In genomic region chr3:177190701-177191100, GRCh38 we compare ENCODE assay signal across 11 cellular contexts. TPM values are rescaled to one million over a fixed set of nuclear protein-coding genes. Genes with fewer than 3 reads are reported as not detected.
DNase-seq lines count a peak whose midpoint lies in the region; ATAC-seq and TF ChIP-seq lines count a peak whose summit lies in the region.
"Had no signal": no experiment of that assay in that cellular context is flagged by ENCODE, and none has a peak within 500 bp of the region (broad histone marks: within the 10 kb centered on the region; RNA-seq: fewer than 3 reads in every experiment).

No MANE protein-coding gene starts in this region.

- POLR2A ChIA-PET in CD4-positive, alpha-beta T cell (lab: Charles Lee), result no interaction called here

- no peak for TF ChIP-seq POLR2A in NB4 (IDR thresholded peaks at IDR 0.05; ENCODE audit: extremely low read depth, insufficient read length)

- H3K9ac ChIP-seq in neural cell (ENCODE audit: low read length), result no peak overlapping the region

- no peaks in the 10 kb centered on the region for H3K9me3 Mint-ChIP-seq in CD4-positive, alpha-beta T cell
- H3K9me3 Mint-ChIP-seq in effector memory CD8-positive, alpha-beta T cell, result no peaks in the 10 kb centered on the region

- no peaks in the 10 kb centered on the region for H3K27me3 ChIP-seq in CD4-positive, alpha-beta T cell (ENCODE audit: control insufficient read depth, insufficient read depth, low read length)
- H3K27me3 ChIP-seq in neural cell (ENCODE audit: insufficient read depth, low read depth, low read length), result no peaks in the 10 kb centered on the region

- CTCF ChIA-PET in CD4-positive, alpha-beta T cell (lab: Charles Lee), result no interaction called here

- H3K4me3 Mint-ChIP-seq in CD4-positive, alpha-beta T cell, result peak overlapping the region; percentile 52
- peak overlapping the region in 1 of 2 donors; percentile 0 for H3K4me3 Mint-ChIP-seq in effector memory CD8-positive, alpha-beta T cell

- H3K4me3 ChIP-seq in NB4 (ENCODE audit: low read depth, low read length) (peak overlapping the region; percentile 13), neural cell (ENCODE audit: low read length) (peak overlapping the region; percentile 33)

- peaks cover 83% of the 10 kb centered on the region for H3K79me2 ChIP-seq in neural cell (replicated peaks; ENCODE audit: insufficient read depth, low read length)

- H3K27ac ChIP-seq in CD4-positive, alpha-beta T cell (ENCODE audit: low read depth, low read length), result no peak overlapping the region
- peak overlapping the region; percentile 67 for H3K27ac ChIP-seq in neural cell (ENCODE audit: low read length)

- peak overlapping the region; percentile 74 for H3K27ac Mint-ChIP-seq in CD4-positive, alpha-beta T cell
- peak overlapping the region; percentile 2 to 6 for H3K27ac Mint-ChIP-seq in effector memory CD8-positive, alpha-beta T cell

- no peaks in the 10 kb centered on the region for H3K9me3 ChIP-seq in CD4-positive, alpha-beta T cell (ENCODE audit: control insufficient read depth, low read length)
- H3K9me3 ChIP-seq in neural cell (ENCODE audit: low read length), result no peaks in the 10 kb centered on the region

- peak overlapping the region; percentile 10 for H3K4me2 ChIP-seq in neural cell (ENCODE audit: low read length)

- no peak for TF ChIP-seq EP300 in neural cell (conservative IDR thresholded peaks at IDR 0.05; ENCODE audit: poor library complexity, severe bottlenecking)

- no peak for ATAC-seq in CD4-positive, alpha-beta T cell (ENCODE audit: poor library complexity)
- no peak for ATAC-seq in effector memory CD8-positive, alpha-beta T cell (replicated peaks)
- ATAC-seq in GM21737 (IDR thresholded peaks at IDR 0.05; ENCODE audit: unreplicated experiment) (no peak), GM21528 (IDR thresholded peaks at IDR 0.05; ENCODE audit: low FRiP score, unreplicated experiment) (no peak)

- no peak for TF ChIP-seq RAD21 in neural cell (conservative IDR thresholded peaks at IDR 0.05)

- H3K4me1 Mint-ChIP-seq in CD4-positive, alpha-beta T cell (ENCODE audit: low read depth), result peaks cover 77% of the 10 kb centered on the region
- peaks cover 53 to 74% of the 10 kb centered on the region in 2 donors for H3K4me1 Mint-ChIP-seq in effector memory CD8-positive, alpha-beta T cell (ENCODE audit: low read depth in 2 of 2)

- no peaks in the 10 kb centered on the region for H3K27me3 Mint-ChIP-seq in CD4-positive, alpha-beta T cell
- H3K27me3 Mint-ChIP-seq in effector memory CD8-positive, alpha-beta T cell, result no peaks in the 10 kb centered on the region

- H2AFZ ChIP-seq in neural cell (ENCODE audit: low read depth, low read length), result no peak overlapping the region

- intact Hi-C loops in CD4-positive, alpha-beta T cell (cut with DNase I, micrococcal nuclease), result loop anchor here in 1 of 2 experiments (5.0 kb wide), 1 partner anchor 33 kb away; no protein-coding TSS in a partner anchor

- H3K36me3 Mint-ChIP-seq in CD4-positive, alpha-beta T cell (ENCODE audit: low read depth), result peaks cover 24% of the 10 kb centered on the region
- peaks cover 11% of the 10 kb centered on the region for H3K36me3 Mint-ChIP-seq in effector memory CD8-positive, alpha-beta T cell (ENCODE audit: insufficient read depth)

- no peaks in the 10 kb centered on the region for H3K9me2 ChIP-seq in neural cell (ENCODE audit: insufficient read depth, low read length)

- no peaks in the 10 kb centered on the region for H3K36me3 ChIP-seq in neural cell (ENCODE audit: insufficient read depth, low read length)

- no peak for TF ChIP-seq CTCF in CD4-positive, alpha-beta T cell (IDR thresholded peaks at IDR 0.05)
- TF ChIP-seq CTCF in NB4 (IDR thresholded peaks at IDR 0.05; ENCODE audit: low read depth, low read length), result no peak
- TF ChIP-seq CTCF in neural cell (IDR thresholded peaks at IDR 0.05; ENCODE audit: poor library complexity, severe bottlenecking), result no peak

- H4K20me1 ChIP-seq in neural cell (ENCODE audit: insufficient read depth), result no peaks in the 10 kb centered on the region

- no peak for DNase-seq in CD4-positive, alpha-beta T cell
- DNase-seq in NB4 (ENCODE audit: low read depth) (no peak), T1000 (lab: John Stamatoyannopoulos, UW) (no peak), DMS53 treated with DMSO at 0.1 percent for 48 hours (lab: John Stamatoyannopoulos, UW; ENCODE audit: unreplicated experiment) (no peak)
- no peak for DNase-seq in effector memory CD8-positive, alpha-beta T cell
- DNase-seq: activated CD4-positive, CD25-positive, alpha-beta regulatory T cell treated with anti-CD3 and anti-CD28 coated beads, Interleukin-2, amount 50 U/mL, for 72 hours; EL; left cardiac atrium had no signal

- H3F3A ChIP-seq in neural cell (ENCODE audit: insufficient read depth, low read length, poor library complexity, severe bottlenecking), result no peaks in the 10 kb centered on the region

TF ChIP-seq in neural cell, 6 proteins besides CTCF, POLR2A, EP300 and RAD21:
- TF ChIP-seq EZH2 (IDR thresholded peaks at IDR 0.05; ENCODE audit: borderline replicate concordance, insufficient read depth, low read length, poor library complexity, severe bottlenecking) (no peak), SMC3 (conservative IDR thresholded peaks at IDR 0.05; ENCODE audit: poor library complexity) (no peak), MXI1 (conservative IDR thresholded peaks at IDR 0.05; ENCODE audit: poor library complexity, severe bottlenecking) (no peak), POLR2AphosphoS5 (IDR thresholded peaks at IDR 0.05) (no peak), TAF1 (IDR thresholded peaks at IDR 0.05; ENCODE audit: low read depth) (no peak)
- TF ChIP-seq, protein P1, sequence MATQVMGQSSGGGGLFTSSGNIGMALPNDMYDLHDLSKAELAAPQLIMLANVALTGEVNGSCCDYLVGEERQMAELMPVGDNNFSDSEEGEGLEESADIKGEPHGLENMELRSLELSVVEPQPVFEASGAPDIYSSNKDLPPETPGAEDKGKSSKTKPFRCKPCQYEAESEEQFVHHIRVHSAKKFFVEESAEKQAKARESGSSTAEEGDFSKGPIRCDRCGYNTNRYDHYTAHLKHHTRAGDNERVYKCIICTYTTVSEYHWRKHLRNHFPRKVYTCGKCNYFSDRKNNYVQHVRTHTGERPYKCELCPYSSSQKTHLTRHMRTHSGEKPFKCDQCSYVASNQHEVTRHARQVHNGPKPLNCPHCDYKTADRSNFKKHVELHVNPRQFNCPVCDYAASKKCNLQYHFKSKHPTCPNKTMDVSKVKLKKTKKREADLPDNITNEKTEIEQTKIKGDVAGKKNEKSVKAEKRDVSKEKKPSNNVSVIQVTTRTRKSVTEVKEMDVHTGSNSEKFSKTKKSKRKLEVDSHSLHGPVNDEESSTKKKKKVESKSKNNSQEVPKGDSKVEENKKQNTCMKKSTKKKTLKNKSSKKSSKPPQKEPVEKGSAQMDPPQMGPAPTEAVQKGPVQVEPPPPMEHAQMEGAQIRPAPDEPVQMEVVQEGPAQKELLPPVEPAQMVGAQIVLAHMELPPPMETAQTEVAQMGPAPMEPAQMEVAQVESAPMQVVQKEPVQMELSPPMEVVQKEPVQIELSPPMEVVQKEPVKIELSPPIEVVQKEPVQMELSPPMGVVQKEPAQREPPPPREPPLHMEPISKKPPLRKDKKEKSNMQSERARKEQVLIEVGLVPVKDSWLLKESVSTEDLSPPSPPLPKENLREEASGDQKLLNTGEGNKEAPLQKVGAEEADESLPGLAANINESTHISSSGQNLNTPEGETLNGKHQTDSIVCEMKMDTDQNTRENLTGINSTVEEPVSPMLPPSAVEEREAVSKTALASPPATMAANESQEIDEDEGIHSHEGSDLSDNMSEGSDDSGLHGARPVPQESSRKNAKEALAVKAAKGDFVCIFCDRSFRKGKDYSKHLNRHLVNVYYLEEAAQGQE (IDR thresholded peaks at IDR 0.05; ENCODE audit: borderline replicate concordance), result no peak

RNA-seq across cellular contexts. Expression of gene TBL1XR1, which starts 6.6 kb away (rescaled TPM):
- 10 to 100 TPM; 63.2 to 67.8 TPM for total RNA-seq in CD4-positive, alpha-beta T cell
- 81.5 and 96.3 TPM in 2 replicates for polyA plus RNA-seq in neural cell
- 215 and 238 TPM in 2 replicates for polyA minus RNA-seq in neural cell
